ENCODE assay signal across 1 cellular context in genomic region chr6:117481278-117481925, GRCh38.
TF ChIP-seq lines count a peak whose summit lies in the region.

No MANE protein-coding gene starts in this region.

TF ChIP-seq in HepG2, 621 proteins besides CTCF, POLR2A, EP300 and RAD21 (continued from another document and continues in another):
- TF ChIP-seq, protein P1, sequence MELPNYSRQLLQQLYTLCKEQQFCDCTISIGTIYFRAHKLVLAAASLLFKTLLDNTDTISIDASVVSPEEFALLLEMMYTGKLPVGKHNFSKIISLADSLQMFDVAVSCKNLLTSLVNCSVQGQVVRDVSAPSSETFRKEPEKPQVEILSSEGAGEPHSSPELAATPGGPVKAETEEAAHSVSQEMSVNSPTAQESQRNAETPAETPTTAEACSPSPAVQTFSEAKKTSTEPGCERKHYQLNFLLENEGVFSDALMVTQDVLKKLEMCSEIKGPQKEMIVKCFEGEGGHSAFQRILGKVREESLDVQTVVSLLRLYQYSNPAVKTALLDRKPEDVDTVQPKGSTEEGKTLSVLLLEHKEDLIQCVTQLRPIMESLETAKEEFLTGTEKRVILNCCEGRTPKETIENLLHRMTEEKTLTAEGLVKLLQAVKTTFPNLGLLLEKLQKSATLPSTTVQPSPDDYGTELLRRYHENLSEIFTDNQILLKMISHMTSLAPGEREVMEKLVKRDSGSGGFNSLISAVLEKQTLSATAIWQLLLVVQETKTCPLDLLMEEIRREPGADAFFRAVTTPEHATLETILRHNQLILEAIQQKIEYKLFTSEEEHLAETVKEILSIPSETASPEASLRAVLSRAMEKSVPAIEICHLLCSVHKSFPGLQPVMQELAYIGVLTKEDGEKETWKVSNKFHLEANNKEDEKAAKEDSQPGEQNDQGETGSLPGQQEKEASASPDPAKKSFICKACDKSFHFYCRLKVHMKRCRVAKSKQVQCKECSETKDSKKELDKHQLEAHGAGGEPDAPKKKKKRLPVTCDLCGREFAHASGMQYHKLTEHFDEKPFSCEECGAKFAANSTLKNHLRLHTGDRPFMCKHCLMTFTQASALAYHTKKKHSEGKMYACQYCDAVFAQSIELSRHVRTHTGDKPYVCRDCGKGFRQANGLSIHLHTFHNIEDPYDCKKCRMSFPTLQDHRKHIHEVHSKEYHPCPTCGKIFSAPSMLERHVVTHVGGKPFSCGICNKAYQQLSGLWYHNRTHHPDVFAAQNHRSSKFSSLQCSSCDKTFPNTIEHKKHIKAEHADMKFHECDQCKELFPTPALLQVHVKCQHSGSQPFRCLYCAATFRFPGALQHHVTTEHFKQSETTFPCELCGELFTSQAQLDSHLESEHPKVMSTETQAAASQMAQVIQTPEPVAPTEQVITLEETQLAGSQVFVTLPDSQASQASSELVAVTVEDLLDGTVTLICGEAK (IDR thresholded peaks at IDR 0.05), result no peak
- TF ChIP-seq, protein P1 (CRISPR knock-in tag; IDR thresholded peaks at IDR 0.05), result peak; percentile 77; the same call in 1 of the 2 replicates
- no peak for TF ChIP-seq ZNF883 (CRISPR knock-in tag; IDR thresholded peaks at IDR 0.05; ENCODE audit: not compliant biosample characterization)
- TF ChIP-seq ZNF253 (CRISPR knock-in tag; IDR thresholded peaks at IDR 0.05; ENCODE audit: borderline replicate concordance), result peak; percentile 59; the same call in 1 of the 2 replicates
- TF ChIP-seq ZNF589 (CRISPR knock-in tag; conservative IDR thresholded peaks at IDR 0.05), result no peak
- TF ChIP-seq NFKB2 (CRISPR knock-in tag; IDR thresholded peaks at IDR 0.05; ENCODE audit: borderline replicate concordance), result peak; percentile 90; the same call in 1 of the 2 replicates
- no peak for TF ChIP-seq RBM39 (IDR thresholded peaks at IDR 0.05; ENCODE audit: low read depth, low read length, poor library complexity, severe bottlenecking)
- TF ChIP-seq CEBPG (CRISPR knock-in tag; IDR thresholded peaks at IDR 0.05), result peak; percentile 64
- TF ChIP-seq PBX3 (CRISPR knock-in tag; IDR thresholded peaks at IDR 0.05; ENCODE audit: borderline replicate concordance), result no peak; the same call in 1 of the 2 replicates
- peak; percentile 75; the same call in 1 of the 2 replicates for TF ChIP-seq ZNF430 (CRISPR knock-in tag; IDR thresholded peaks at IDR 0.05)
- 0 out of 2 replicates have a peak, but pooled peaks have one; percentile 68 for TF ChIP-seq MIER3 (CRISPR knock-in tag; IDR thresholded peaks at IDR 0.05; ENCODE audit: borderline replicate concordance)
- TF ChIP-seq NFYB (CRISPR knock-in tag; IDR thresholded peaks at IDR 0.05), result peak; percentile 58
- peak; percentile 67; the same call in 1 of the 2 replicates for TF ChIP-seq RFXAP (CRISPR knock-in tag; IDR thresholded peaks at IDR 0.05; ENCODE audit: borderline replicate concordance)
- TF ChIP-seq DRAP1 (CRISPR knock-in tag; IDR thresholded peaks at IDR 0.05), result peak; percentile 58
- no peak for TF ChIP-seq SALL2 (CRISPR knock-in tag; IDR thresholded peaks at IDR 0.05)
- no peak for TF ChIP-seq FOXM1 (CRISPR knock-in tag; IDR thresholded peaks at IDR 0.05)
- no peak for TF ChIP-seq TAF15 (IDR thresholded peaks at IDR 0.05; ENCODE audit: low read depth, low read length, poor library complexity, severe bottlenecking)
- TF ChIP-seq TOPORS (CRISPR knock-in tag; IDR thresholded peaks at IDR 0.05), result no peak; the same call in 1 of the 2 replicates
- TF ChIP-seq SIX1 (CRISPR knock-in tag; IDR thresholded peaks at IDR 0.05; ENCODE audit: borderline replicate concordance), result peak; percentile 73; the same call in 1 of the 2 replicates
- TF ChIP-seq, protein P2, sequence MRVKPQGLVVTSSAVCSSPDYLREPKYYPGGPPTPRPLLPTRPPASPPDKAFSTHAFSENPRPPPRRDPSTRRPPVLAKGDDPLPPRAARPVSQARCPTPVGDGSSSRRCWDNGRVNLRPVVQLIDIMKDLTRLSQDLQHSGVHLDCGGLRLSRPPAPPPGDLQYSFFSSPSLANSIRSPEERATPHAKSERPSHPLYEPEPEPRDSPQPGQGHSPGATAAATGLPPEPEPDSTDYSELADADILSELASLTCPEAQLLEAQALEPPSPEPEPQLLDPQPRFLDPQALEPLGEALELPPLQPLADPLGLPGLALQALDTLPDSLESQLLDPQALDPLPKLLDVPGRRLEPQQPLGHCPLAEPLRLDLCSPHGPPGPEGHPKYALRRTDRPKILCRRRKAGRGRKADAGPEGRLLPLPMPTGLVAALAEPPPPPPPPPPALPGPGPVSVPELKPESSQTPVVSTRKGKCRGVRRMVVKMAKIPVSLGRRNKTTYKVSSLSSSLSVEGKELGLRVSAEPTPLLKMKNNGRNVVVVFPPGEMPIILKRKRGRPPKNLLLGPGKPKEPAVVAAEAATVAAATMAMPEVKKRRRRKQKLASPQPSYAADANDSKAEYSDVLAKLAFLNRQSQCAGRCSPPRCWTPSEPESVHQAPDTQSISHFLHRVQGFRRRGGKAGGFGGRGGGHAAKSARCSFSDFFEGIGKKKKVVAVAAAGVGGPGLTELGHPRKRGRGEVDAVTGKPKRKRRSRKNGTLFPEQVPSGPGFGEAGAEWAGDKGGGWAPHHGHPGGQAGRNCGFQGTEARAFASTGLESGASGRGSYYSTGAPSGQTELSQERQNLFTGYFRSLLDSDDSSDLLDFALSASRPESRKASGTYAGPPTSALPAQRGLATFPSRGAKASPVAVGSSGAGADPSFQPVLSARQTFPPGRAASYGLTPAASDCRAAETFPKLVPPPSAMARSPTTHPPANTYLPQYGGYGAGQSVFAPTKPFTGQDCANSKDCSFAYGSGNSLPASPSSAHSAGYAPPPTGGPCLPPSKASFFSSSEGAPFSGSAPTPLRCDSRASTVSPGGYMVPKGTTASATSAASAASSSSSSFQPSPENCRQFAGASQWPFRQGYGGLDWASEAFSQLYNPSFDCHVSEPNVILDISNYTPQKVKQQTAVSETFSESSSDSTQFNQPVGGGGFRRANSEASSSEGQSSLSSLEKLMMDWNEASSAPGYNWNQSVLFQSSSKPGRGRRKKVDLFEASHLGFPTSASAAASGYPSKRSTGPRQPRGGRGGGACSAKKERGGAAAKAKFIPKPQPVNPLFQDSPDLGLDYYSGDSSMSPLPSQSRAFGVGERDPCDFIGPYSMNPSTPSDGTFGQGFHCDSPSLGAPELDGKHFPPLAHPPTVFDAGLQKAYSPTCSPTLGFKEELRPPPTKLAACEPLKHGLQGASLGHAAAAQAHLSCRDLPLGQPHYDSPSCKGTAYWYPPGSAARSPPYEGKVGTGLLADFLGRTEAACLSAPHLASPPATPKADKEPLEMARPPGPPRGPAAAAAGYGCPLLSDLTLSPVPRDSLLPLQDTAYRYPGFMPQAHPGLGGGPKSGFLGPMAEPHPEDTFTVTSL (CRISPR knock-in tag; IDR thresholded peaks at IDR 0.05; ENCODE audit: borderline replicate concordance), result no peak
- TF ChIP-seq IRX3 (CRISPR knock-in tag; IDR thresholded peaks at IDR 0.05; ENCODE audit: borderline replicate concordance, low read depth), result no peak
- TF ChIP-seq SP140L (CRISPR knock-in tag; IDR thresholded peaks at IDR 0.05; ENCODE audit: borderline replicate concordance), result peak; percentile 47; the same call in 1 of the 2 replicates
- TF ChIP-seq MTERF4 (CRISPR knock-in tag; IDR thresholded peaks at IDR 0.05), result 0 out of 2 replicates have a peak, but pooled peaks have one; percentile 21
- TF ChIP-seq HNRNPLL (IDR thresholded peaks at IDR 0.05; ENCODE audit: low read depth, low read length, poor library complexity, severe bottlenecking), result peak; percentile 83
- no peak for TF ChIP-seq CHD4 (IDR thresholded peaks at IDR 0.05; ENCODE audit: borderline replicate concordance, low read length)
- TF ChIP-seq ZNF333 (CRISPR knock-in tag; IDR thresholded peaks at IDR 0.05; ENCODE audit: borderline replicate concordance), result no peak
- no peak for TF ChIP-seq NFE2L1 (CRISPR knock-in tag; IDR thresholded peaks at IDR 0.05; ENCODE audit: borderline replicate concordance)
- no peak for TF ChIP-seq PAWR (CRISPR knock-in tag; IDR thresholded peaks at IDR 0.05; ENCODE audit: borderline replicate concordance)
- no peak for TF ChIP-seq PTBP1 (IDR thresholded peaks at IDR 0.05; ENCODE audit: low read depth, low read length, poor library complexity, severe bottlenecking)
- peak; percentile 81; the same call in 1 of the 2 replicates for TF ChIP-seq ZSCAN9 (CRISPR knock-in tag; IDR thresholded peaks at IDR 0.05; ENCODE audit: borderline replicate concordance)
- TF ChIP-seq ZNF609 (CRISPR knock-in tag; IDR thresholded peaks at IDR 0.05; ENCODE audit: borderline replicate concordance), result peak; percentile 63; the same call in 1 of the 2 replicates
- peak in 1 of 2 experiments; percentile 88; a peak in 2 of 4 replicates for TF ChIP-seq KLF16 (CRISPR knock-in tag; IDR thresholded peaks at IDR 0.05)
- TF ChIP-seq EZH2 (conservative IDR thresholded peaks at IDR 0.05; ENCODE audit: low read depth, low read length), result no peak
- peak; percentile 86 for TF ChIP-seq ZMYM4 (CRISPR knock-in tag; IDR thresholded peaks at IDR 0.05)
- no peak for TF ChIP-seq SCMH1 (CRISPR knock-in tag; IDR thresholded peaks at IDR 0.05; ENCODE audit: borderline replicate concordance)
